In the genomic region with DNA sequence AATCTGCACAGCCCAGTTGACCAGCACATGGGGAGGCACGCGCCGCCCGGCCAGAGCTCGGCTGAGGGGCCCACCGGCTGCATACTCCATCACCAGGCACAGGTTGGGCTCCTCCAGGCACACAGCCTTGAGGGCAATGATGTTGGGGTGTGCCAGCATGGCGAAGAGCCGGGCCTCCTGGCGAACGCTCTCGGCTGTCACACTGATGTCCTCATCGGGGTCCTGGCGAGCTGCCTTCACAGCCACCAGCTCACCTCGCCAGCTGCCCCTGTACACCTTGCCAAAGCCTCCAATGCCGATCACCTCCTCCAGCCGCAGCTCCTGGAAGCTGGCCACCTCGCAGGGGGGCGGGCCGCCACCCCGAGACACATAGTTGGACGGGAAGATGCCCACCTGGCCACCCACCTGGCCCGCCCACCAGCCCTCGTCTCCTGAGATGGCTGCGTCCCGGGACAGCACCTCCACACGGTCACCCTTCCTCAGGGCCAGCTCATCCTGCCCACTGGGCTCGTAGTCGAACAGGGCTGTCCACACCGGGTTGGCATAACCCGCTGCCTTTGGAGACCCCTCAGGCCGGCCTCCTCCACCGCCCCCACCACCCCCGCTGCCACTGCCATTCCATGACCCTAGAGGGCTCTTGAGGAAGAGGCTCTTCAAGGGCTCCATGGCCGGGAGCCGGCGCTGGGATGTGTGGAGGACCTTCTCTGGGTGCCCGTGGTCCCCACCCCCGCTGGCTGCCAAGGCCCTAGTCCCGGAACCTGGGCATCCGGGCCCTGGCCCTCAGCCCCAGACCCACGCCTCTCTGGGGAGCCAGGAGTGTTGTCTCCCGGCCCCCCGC, we compare ENCODE assay signal across 6 cellular contexts. TPM values are rescaled to one million over a fixed set of nuclear protein-coding genes. Genes with fewer than 3 reads are reported as not detected.
DNase-seq lines count a peak whose midpoint lies in the region; ATAC-seq and TF ChIP-seq lines count a peak whose summit lies in the region.

No MANE protein-coding gene starts in this region.

- TF ChIP-seq CTCF in RWPE1 (conservative IDR thresholded peaks at IDR 0.05; ENCODE audit: low read depth) (no peak), upper lobe of left lung (IDR thresholded peaks at IDR 0.05) (no peak)

- DNase-seq in RWPE1 (ENCODE audit: low spot score): no peak
- peak; percentile 43 to 79 (median 72) for DNase-seq in right cardiac atrium
- peak in 1 of 2 donors; percentile 88 for DNase-seq in upper lobe of left lung

- no peak for TF ChIP-seq POLR2A in upper lobe of left lung (IDR thresholded peaks at IDR 0.05)

- H3K9me3 ChIP-seq in BLaER1 (no peaks in the 10 kb centered on the region), right cardiac atrium (ENCODE audit: control insufficient read depth, low read length) (no peaks in the 10 kb centered on the region), upper lobe of left lung (no peaks in the 10 kb centered on the region)

- WGBS in right cardiac atrium: 20% methylated on average over 43 of the region's 43 CpGs
- WGBS in upper lobe of left lung, 2 donors: 13 to 25% methylated on average over 4 to 30 of the region's 43 CpGs

- POLR2A ChIA-PET in RWPE1 (lab: Yijun Ruan, JAX; ENCODE audit: low non-redundant PET): interaction anchor here (0.9 to 1.1 kb wide), 3 partner anchors 20 to 73 kb away, joined by 3 to 4 read pairs (median 3); no protein-coding TSS in a partner anchor

- no peak for ATAC-seq in right cardiac atrium
- no peak for ATAC-seq in upper lobe of left lung (ENCODE audit: low FRiP score in 2 of 2)
- ATAC-seq in GM21515 (IDR thresholded peaks at IDR 0.05; ENCODE audit: unreplicated experiment): no peak
- ATAC-seq in HG03565 (IDR thresholded peaks at IDR 0.05; ENCODE audit: unreplicated experiment): no peak

- H4K20me1 ChIP-seq in BLaER1: peaks cover 80% of the 10 kb centered on the region

- H3K4me1 ChIP-seq in BLaER1 (peaks cover 63% of the 10 kb centered on the region), right cardiac atrium (ENCODE audit: control insufficient read depth, insufficient read depth, low read length) (peaks cover 5% of the 10 kb centered on the region), upper lobe of left lung (peaks cover 56 to 70% (median 66%) of the 10 kb centered on the region in 4 donors)

- peak overlapping the region; percentile 96 for H3K9ac ChIP-seq in BLaER1

- H3K27ac ChIP-seq in BLaER1: peak overlapping the region; percentile 93
- H3K27ac ChIP-seq in RWPE1: peak overlapping the region; percentile 93
- peak overlapping the region; percentile 93 for H3K27ac ChIP-seq in right cardiac atrium (ENCODE audit: low read length)
- H3K27ac ChIP-seq in upper lobe of left lung: peak overlapping the region; percentile 94 to 96 (median 95)

- no peak for TF ChIP-seq EP300 in upper lobe of left lung (IDR thresholded peaks at IDR 0.05)

- H3K4me3 ChIP-seq in BLaER1 (peak overlapping the region; percentile 98), right cardiac atrium (ENCODE audit: low read length) (peak overlapping the region; percentile 82), upper lobe of left lung (peak overlapping the region; percentile 64 to 100 (median 96))

- H3K27me3 ChIP-seq in BLaER1 (no peaks in the 10 kb centered on the region), right cardiac atrium (ENCODE audit: control insufficient read depth, insufficient read depth) (no peaks in the 10 kb centered on the region), upper lobe of left lung (no peaks in the 10 kb centered on the region)

- CTCF ChIA-PET in RWPE1 (lab: Yijun Ruan, JAX): interaction anchor here (0.6 kb wide), 3 partner anchors 43 to 962 kb away, joined by 3 to 4 read pairs (median 4); partner anchors contain the start of gene RELA

- H3K36me3 ChIP-seq in BLaER1 (peaks cover 47% of the 10 kb centered on the region), upper lobe of left lung (peaks cover 9 to 39% (median 20%) of the 10 kb centered on the region in 4 donors)

- intact Hi-C loops in right cardiac atrium (cut with DNase I): loop anchor here in 1 of 4 donors (5.0 kb wide), 1 partner anchor 36 kb away; the partner anchor contains the start of gene EHBP1L1

- H3K4me2 ChIP-seq in BLaER1: peak overlapping the region; percentile 100

RNA-seq across cellular contexts. Expression of gene MAP3K11, which starts 0.7 kb away (rescaled TPM):
- total RNA-seq in right cardiac atrium: 10 to 100 TPM; 35.0 to 41.2 (median 38.1) TPM
- polyA plus RNA-seq in right cardiac atrium: 30.8 TPM
- 100 to 1,000 TPM in 4 of 6 donors, 10 to 100 TPM in 2; 52.1 to 132 (median 107) TPM for total RNA-seq in upper lobe of left lung

RNA-seq across cellular contexts. Expression of gene PCNX3, which starts 2.3 kb away (rescaled TPM):
- 10 to 100 TPM; 13.4 to 17.2 (median 14.8) TPM for total RNA-seq in right cardiac atrium
- polyA plus RNA-seq in right cardiac atrium: 10.2 TPM
- total RNA-seq in upper lobe of left lung: 10 to 100 TPM; 26.7 to 63.9 (median 43.9) TPM

RNA-seq across cellular contexts. Expression of gene KCNK7, which starts 17.7 kb away (rescaled TPM):
- total RNA-seq in right cardiac atrium (under 1 TPM; 0.28 to 0.88 (median 0.55) TPM), upper lobe of left lung (1 to 10 TPM in 4 of 6 donors, under 1 TPM in 1, not detected in 1; 0.59 to 3.7 (median 1.7) TPM)
- polyA plus RNA-seq in right cardiac atrium: 0.18 TPM

RNA-seq across cellular contexts. Expression of gene SIPA1, which starts 24.6 kb away (rescaled TPM):
- total RNA-seq in right cardiac atrium (10 to 100 TPM; 22.4 to 27.4 (median 26.2) TPM), upper lobe of left lung (100 to 1,000 TPM in 1 of 6 donors, 10 to 100 TPM in 5; 42.7 to 137 (median 74.9) TPM)
- 19.3 TPM for polyA plus RNA-seq in right cardiac atrium

RNA-seq across cellular contexts. Expression of gene EHBP1L1, which starts 37.5 kb away (rescaled TPM):
- 10 to 100 TPM; 43.9 to 80.2 (median 48.2) TPM for total RNA-seq in right cardiac atrium
- 35.7 TPM for polyA plus RNA-seq in right cardiac atrium
- 100 to 1,000 TPM in 4 of 6 donors, 10 to 100 TPM in 2; 70.4 to 220 (median 133) TPM for total RNA-seq in upper lobe of left lung
